1 cellular context compared by ENCODE assay signal in genomic region chr6:1796706-1797529, GRCh38.
TF ChIP-seq lines count a peak whose summit lies in the region.

No MANE protein-coding gene starts in this region.

TF ChIP-seq in SK-N-SH treated with all-trans-retinoic acid at 6 μM for 48 hours, 23 proteins besides CTCF, POLR2A, EP300 and RAD21 (continued from another document):
- TF ChIP-seq PATZ1 (CRISPR knock-in tag; IDR thresholded peaks at IDR 0.05; ENCODE audit: borderline replicate concordance) (no peak), ZNF8 (CRISPR knock-in tag; IDR thresholded peaks at IDR 0.05) (no peak)
